25 cellular contexts compared by ENCODE assay signal in the genomic region with DNA sequence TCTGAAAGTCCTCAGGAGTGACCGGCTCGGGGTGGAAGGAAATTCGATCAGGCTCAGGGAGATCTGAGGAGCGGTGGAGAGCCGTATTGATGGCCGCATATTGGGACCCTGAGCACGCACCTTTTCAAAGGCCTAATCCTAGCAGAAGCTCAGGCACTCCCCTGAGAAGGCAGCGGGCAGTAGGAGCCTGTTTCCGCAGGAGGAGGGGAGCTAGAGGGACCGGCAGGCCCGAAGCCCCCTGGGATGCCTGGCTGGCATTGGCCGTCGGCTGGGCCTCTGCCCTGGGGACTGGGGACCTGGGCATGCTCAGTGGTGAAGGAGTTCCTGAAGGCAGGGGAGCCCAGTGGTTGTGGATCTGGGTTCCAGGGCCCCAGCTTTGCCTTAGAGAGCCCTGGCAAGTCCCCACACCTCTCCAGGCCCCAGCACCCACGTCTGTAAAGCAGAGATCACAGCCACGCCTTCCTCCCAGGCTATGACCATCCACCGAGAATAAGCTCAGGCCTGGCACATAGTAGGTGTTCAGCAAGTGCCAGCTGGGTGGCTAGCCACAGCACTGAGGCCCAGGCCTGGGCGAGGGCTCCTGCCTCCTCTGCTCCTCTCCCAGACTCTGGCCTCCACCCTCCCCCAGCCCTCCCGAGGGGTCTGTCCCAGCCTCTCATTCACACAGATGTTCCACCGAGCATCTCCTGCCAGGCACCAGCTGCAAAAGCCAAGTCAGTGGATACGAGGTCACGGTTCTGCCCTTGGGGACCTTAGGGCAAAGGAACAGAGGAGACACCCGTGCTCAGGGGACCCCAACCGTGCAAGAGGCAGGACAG. TPM values are rescaled to one million over a fixed set of nuclear protein-coding genes. Genes with fewer than 3 reads are reported as not detected.
DNase-seq lines count a peak whose midpoint lies in the region; ATAC-seq, FAIRE-seq and TF ChIP-seq lines count a peak whose summit lies in the region.
"Had no signal": no experiment of that assay in that cellular context is flagged by ENCODE, and none has a peak within 500 bp of the region (broad histone marks: within the 10 kb centered on the region; RNA-seq: fewer than 3 reads in every experiment).

No MANE protein-coding gene starts in this region.

- H3K27me3 ChIP-seq in GM23338 (ENCODE audit: insufficient read depth), result no peaks in the 10 kb centered on the region
- peaks cover 7% of the 10 kb centered on the region for H3K27me3 ChIP-seq in astrocyte (ENCODE audit: insufficient read depth, low read length)
- peaks cover 44 to 56% (median 53%) of the 10 kb centered on the region in 3 donors for H3K27me3 ChIP-seq in skeletal muscle tissue (ENCODE audit: control insufficient read depth in 3 of 3, insufficient read depth in 3 of 3, low read length in 3 of 3)
- H3K27me3 ChIP-seq: ovary had no signal

- H3K4me2 ChIP-seq in GM23338 (no peak overlapping the region), astrocyte (ENCODE audit: low read length) (peak overlapping the region; percentile 75)

- no peaks in the 10 kb centered on the region for H3K36me3 Mint-ChIP-seq in GM23338 (ENCODE audit: low read depth)
- no peaks in the 10 kb centered on the region for H3K36me3 Mint-ChIP-seq in astrocyte (ENCODE audit: low read depth, unreplicated experiment)
- H3K36me3 Mint-ChIP-seq: activated CD4-positive, alpha-beta memory T cell treated with anti-CD3 and anti-CD28 coated beads for 36 hours; naive B cell had no signal

- H3K36me3 ChIP-seq in GM23338 (ENCODE audit: insufficient read depth), result no peaks in the 10 kb centered on the region
- no peaks in the 10 kb centered on the region for H3K36me3 ChIP-seq in astrocyte (ENCODE audit: insufficient read depth, low read length)
- no peaks in the 10 kb centered on the region for H3K36me3 ChIP-seq in skeletal muscle tissue (ENCODE audit: control insufficient read depth in 3 of 3, insufficient read depth in 3 of 3, low read length in 3 of 3)
- H3K36me3 ChIP-seq: ovary had no signal

- no peak overlapping the region for H3K27ac Mint-ChIP-seq in GM23338
- no peak overlapping the region for H3K27ac Mint-ChIP-seq in astrocyte (ENCODE audit: unreplicated experiment)
- H3K27ac Mint-ChIP-seq: activated CD4-positive, alpha-beta memory T cell treated with anti-CD3 and anti-CD28 coated beads for 36 hours; naive B cell; T-helper 1 cell treated with Interleukin-12 subunit alpha and Interleukin-12 subunit beta and Interleukin-4 antibody, amounts not matched to agents 30 μg/mL and 1 μg/mL, for 36 hours had no signal

- H3K4me3 ChIP-seq in GM23338 (no peak overlapping the region), astrocyte (ENCODE audit: insufficient read depth, low read depth, low read length) (peak overlapping the region; percentile 38), foreskin fibroblast (ENCODE audit: low read depth in 1 of 2, low read length in 2 of 2) (peak overlapping the region; percentile 3 to 18), skeletal muscle tissue (ENCODE audit: low read length in 3 of 3) (peak overlapping the region in 1 of 3 donors; percentile 54)
- H3K4me3 ChIP-seq: lung, ovary had no signal

- H3K9me3 Mint-ChIP-seq in GM23338 (no peaks in the 10 kb centered on the region), astrocyte (ENCODE audit: unreplicated experiment) (no peaks in the 10 kb centered on the region)
- H3K9me3 Mint-ChIP-seq: activated CD4-positive, alpha-beta memory T cell treated with anti-CD3 and anti-CD28 coated beads for 36 hours; naive B cell; T-helper 1 cell treated with Interleukin-12 subunit alpha and Interleukin-12 subunit beta and Interleukin-4 antibody, amounts not matched to agents 30 μg/mL and 1 μg/mL, for 36 hours had no signal

- DNase-seq in GM23338 (ENCODE audit: low spot score), result no peak
- no peak for DNase-seq in astrocyte (ENCODE audit: low read depth)
- no peak for DNase-seq in foreskin fibroblast
- no peak for DNase-seq in posterior cingulate gyrus
- DNase-seq in HEK293T (ENCODE audit: extremely low spot score), result no peak
- DNase-seq: activated CD4-positive, alpha-beta memory T cell treated with anti-CD3 and anti-CD28 coated beads for 36 hours; activated naive CD4-positive, alpha-beta T cell; activated T-cell treated with anti-CD3 and anti-CD28 coated beads for 4 hours; cerebellar nuclear complex; DND-41; effector CD4-positive, alpha-beta T cell; islet precursor cell; naive B cell; NCI-H1105 treated with DMSO at 0.1 percent for 48 hours; NCI-H526 treated with DMSO at 0.1 percent for 48 hours; ovary; SIG-M5 had no signal

- no peaks in the 10 kb centered on the region for H3K79me2 ChIP-seq in GM23338 (replicated peaks; ENCODE audit: insufficient read depth)
- no peaks in the 10 kb centered on the region for H3K79me2 ChIP-seq in astrocyte (ENCODE audit: insufficient read depth, low read length)

- no peak for FAIRE-seq in astrocyte (lab: Jason Lieb, UNC)

- H4K20me1 ChIP-seq in GM23338 (replicated peaks; ENCODE audit: insufficient read depth) (no peaks in the 10 kb centered on the region), astrocyte (ENCODE audit: insufficient read depth, low read length) (no peaks in the 10 kb centered on the region)

- peaks cover 14% of the 10 kb centered on the region for H3K4me1 Mint-ChIP-seq in GM23338
- no peaks in the 10 kb centered on the region for H3K4me1 Mint-ChIP-seq in astrocyte (ENCODE audit: low read depth, unreplicated experiment)

- H3K4me3 Mint-ChIP-seq in GM23338, result no peak overlapping the region; the same call in 2 of the 3 replicates
- no peak overlapping the region for H3K4me3 Mint-ChIP-seq in astrocyte (ENCODE audit: unreplicated experiment)
- H3K4me3 Mint-ChIP-seq: activated CD4-positive, alpha-beta memory T cell treated with anti-CD3 and anti-CD28 coated beads for 36 hours; naive B cell; T-helper 1 cell treated with Interleukin-12 subunit alpha and Interleukin-12 subunit beta and Interleukin-4 antibody, amounts not matched to agents 30 μg/mL and 1 μg/mL, for 36 hours had no signal

- no peaks in the 10 kb centered on the region for H3K4me1 ChIP-seq in GM23338 (ENCODE audit: insufficient read depth)
- H3K4me1 ChIP-seq in astrocyte (ENCODE audit: insufficient read depth, low read length), result peaks cover 14% of the 10 kb centered on the region
- peaks cover 0 to 4% (median 2%) of the 10 kb centered on the region in 3 donors for H3K4me1 ChIP-seq in skeletal muscle tissue (ENCODE audit: control insufficient read depth in 3 of 3, insufficient read depth in 3 of 3, low read length in 3 of 3)

- peaks cover 11% of the 10 kb centered on the region for H3K27me3 Mint-ChIP-seq in GM23338 (ENCODE audit: insufficient read depth, low read depth, poor library complexity)
- peaks cover 43% of the 10 kb centered on the region for H3K27me3 Mint-ChIP-seq in astrocyte (ENCODE audit: low read depth, unreplicated experiment)
- H3K27me3 Mint-ChIP-seq: activated CD4-positive, alpha-beta memory T cell treated with anti-CD3 and anti-CD28 coated beads for 36 hours had no signal

- H3K9me3 ChIP-seq in astrocyte (ENCODE audit: insufficient read depth, low read depth, low read length) (no peaks in the 10 kb centered on the region), skeletal muscle tissue (ENCODE audit: control insufficient read depth in 3 of 3, low read length in 3 of 3) (no peaks in the 10 kb centered on the region)
- H3K9me3 ChIP-seq: ovary had no signal

- H3F3A ChIP-seq in GM23338 (replicated peaks; ENCODE audit: low read depth), result no peaks in the 10 kb centered on the region

- POLR2A ChIA-PET in HEK293T (lab: Yijun Ruan, JAX), result no interaction called here

- H3K9me2 ChIP-seq in GM23338 (ENCODE audit: insufficient read depth), result no peaks in the 10 kb centered on the region

- peak overlapping the region; percentile 72; the same call in 1 of the 2 replicates for H2AFZ ChIP-seq in GM23338
- peak overlapping the region; percentile 69 for H2AFZ ChIP-seq in astrocyte (ENCODE audit: low read depth, low read length)

- CTCF ChIA-PET in HEK293T (lab: Yijun Ruan, JAX), result no interaction called here

- intact Hi-C loops in posterior cingulate gyrus (cut with DNase I), result no loop called here

- no peak overlapping the region for H3K27ac ChIP-seq in GM23338 (ENCODE audit: low read depth)
- H3K27ac ChIP-seq in astrocyte (ENCODE audit: low read depth, low read length), result peak overlapping the region; percentile 47
- no peak overlapping the region for H3K27ac ChIP-seq in skeletal muscle tissue (ENCODE audit: low read depth, low read length)
- H3K27ac ChIP-seq: ovary, VCaP had no signal

- TF ChIP-seq CTCF in GM23338 (conservative IDR thresholded peaks at IDR 0.05; ENCODE audit: low read depth in 2 of 2), result no peak
- no peak for TF ChIP-seq CTCF in astrocyte (IDR thresholded peaks at IDR 0.05; ENCODE audit: insufficient read depth, low read depth, low read length)
- TF ChIP-seq CTCF in foreskin fibroblast (IDR thresholded peaks at IDR 0.05; ENCODE audit: low read depth, low read length), result no peak

- ATAC-seq in GM23338 (peak; percentile 33), HG02763 (IDR thresholded peaks at IDR 0.05; ENCODE audit: unreplicated experiment) (no peak), GM21423 (IDR thresholded peaks at IDR 0.05; ENCODE audit: unreplicated experiment) (no peak)

- peak overlapping the region; percentile 76 for H3K9ac ChIP-seq in astrocyte (ENCODE audit: low read length)
- peak overlapping the region in 2 of 3 donors; percentile 45 to 57 for H3K9ac ChIP-seq in skeletal muscle tissue (ENCODE audit: low read depth in 1 of 3, low read length in 3 of 3)

TF ChIP-seq in GM23338, 12 proteins besides CTCF, POLR2A, EP300 and RAD21 (continues in another document):
- no peak for TF ChIP-seq POLR2AphosphoS5 (IDR thresholded peaks at IDR 0.05; ENCODE audit: low read depth)
- TF ChIP-seq ZNF331 (CRISPR knock-in tag; IDR thresholded peaks at IDR 0.05; ENCODE audit: low read depth), result no peak
- TF ChIP-seq CREB1 (CRISPR knock-in tag; IDR thresholded peaks at IDR 0.05; ENCODE audit: low read depth), result no peak

TF ChIP-seq in HEK293T, 16 proteins besides CTCF, POLR2A, EP300 and RAD21:
- TF ChIP-seq FOXA1 (IDR thresholded peaks at IDR 0.05) (no peak), HDGF (IDR thresholded peaks at IDR 0.05; ENCODE audit: borderline replicate concordance) (no peak), L3MBTL2 (conservative IDR thresholded peaks at IDR 0.05) (no peak), FOXM1 (IDR thresholded peaks at IDR 0.05; ENCODE audit: borderline replicate concordance) (no peak)
TF ChIP-seq in HEK293T: peak in this region for 0.

RNA-seq across cellular contexts. Expression of a gene that starts 17.2 kb away (rescaled TPM):
- total RNA-seq in GM23338 (2014; rRNA removed; shearing (Covaris generic)), result not detected in 2 replicates
- not detected in 2 replicates for polyA plus RNA-seq in GM23338 (2016; fragmentation: Nextera tagmentation; extraction: Ambion mirVana)
- total RNA-seq in astrocyte (not detected in 2 replicates), skeletal muscle tissue (not detected)
- total RNA-seq: activated CD4-positive, alpha-beta memory T cell treated with anti-CD3 and anti-CD28 coated beads for 36 hours; HT1080; lung; ovary; subcutaneous adipose tissue had no signal
- polyA plus RNA-seq: ovary had no signal

RNA-seq across cellular contexts. Expression of a gene that starts 25.2 kb away (rescaled TPM):
- 4.4 and 15.5 TPM in 2 replicates for total RNA-seq in GM23338 (2014; rRNA removed; shearing (Covaris generic))
- 5.6 and 9.0 TPM in 2 replicates for polyA plus RNA-seq in GM23338 (2016; fragmentation: Nextera tagmentation; extraction: Ambion mirVana)
- total RNA-seq in astrocyte, result 0.66 and 1.6 TPM in 2 replicates
- not detected for total RNA-seq in skeletal muscle tissue
- total RNA-seq: activated CD4-positive, alpha-beta memory T cell treated with anti-CD3 and anti-CD28 coated beads for 36 hours had no signal
